22 cellular contexts compared by ENCODE assay signal in genomic region chr13:28043224-28043623, GRCh38. TPM values are rescaled to one million over a fixed set of nuclear protein-coding genes. Genes with fewer than 3 reads are reported as not detected.
"Had no signal": no experiment of that assay in that cellular context is flagged by ENCODE, and none has a peak within 500 bp of the region (broad histone marks: within the 10 kb centered on the region; RNA-seq: fewer than 3 reads in every experiment).

No MANE protein-coding gene starts in this region.

- DNase-seq: activated CD4-positive, alpha-beta T cell treated with anti-CD3 and anti-CD28 coated beads, Interleukin-2, amount 50 U/mL, for 1 hour; activated CD8-positive, alpha-beta memory T cell treated with anti-CD3 and anti-CD28 coated beads for 24 hours; activated gamma-delta T cell treated with Interleukin-2 at 50 U/mL for 16 hours; activated naive CD8-positive, alpha-beta T cell treated with anti-CD3 and anti-CD28 coated beads for 36 hours; brain microvascular endothelial cell; effector CD4-positive, alpha-beta T cell; hypothalamus; mesendoderm; nephron progenitor cell; right cardiac atrium; stimulated activated CD4-positive, alpha-beta T cell treated with anti-CD3 and anti-CD28 coated beads, Interleukin-15, amount 100 ng/mL, for 24 hours; stimulated activated CD4-positive, alpha-beta T cell treated with anti-CD3 and anti-CD28 coated beads, Interleukin-4, amount 100 ng/mL, for 1 hour; stimulated activated naive CD4-positive, alpha-beta T cell treated with Interleukin-2 at 50 U/mL for 16 hours; substantia nigra; transverse colon had no signal

- H3K27me3 ChIP-seq: brain microvascular endothelial cell had no signal

- H3K4me3 ChIP-seq: coronary artery, esophagus muscularis mucosa, prostate gland, skin epidermis, transverse colon had no signal

- H3K4me3 Mint-ChIP-seq: activated naive CD8-positive, alpha-beta T cell treated with anti-CD3 and anti-CD28 coated beads for 36 hours; central memory CD8-positive, alpha-beta T cell; nephron progenitor cell had no signal

- ATAC-seq: right cardiac atrium had no signal

- H3K27ac Mint-ChIP-seq: activated naive CD8-positive, alpha-beta T cell treated with anti-CD3 and anti-CD28 coated beads for 36 hours; nephron progenitor cell had no signal

- H3K36me3 Mint-ChIP-seq: activated naive CD8-positive, alpha-beta T cell treated with anti-CD3 and anti-CD28 coated beads for 36 hours had no signal

- H3K9me3 Mint-ChIP-seq: central memory CD8-positive, alpha-beta T cell; nephron progenitor cell had no signal

- H3K4me1 Mint-ChIP-seq: central memory CD8-positive, alpha-beta T cell; nephron progenitor cell had no signal

- H3K27ac ChIP-seq: brain microvascular endothelial cell, coronary artery, esophagus muscularis mucosa, prostate gland, transverse colon had no signal

RNA-seq across cellular contexts. Expression of gene URAD, which starts 54.7 kb away (rescaled TPM):
- total RNA-seq: activated naive CD8-positive, alpha-beta T cell treated with anti-CD3 and anti-CD28 coated beads for 36 hours; esophagus muscularis mucosa; kidney epithelial cell; liver; prostate gland; right cardiac atrium had no signal
